Comparison of ENCODE assay signal across 7 cellular contexts in genomic region chr4:115370490-115370889, GRCh38.
"Had no signal": no experiment of that assay in that cellular context is flagged by ENCODE, and none has a peak within 500 bp of the region (broad histone marks: within the 10 kb centered on the region; RNA-seq: fewer than 3 reads in every experiment).

No MANE protein-coding gene starts in this region.

- H3K4me2 ChIP-seq: GM23338 had no signal

- H3K9me3 Mint-ChIP-seq: GM23338, H9 had no signal

- H3K4me3 ChIP-seq: GM23338 had no signal

- H2AFZ ChIP-seq: GM23338 had no signal

- ATAC-seq: GM23338, HepG2 had no signal

- DNase-seq: H9, HCEC 1CT, KBM-7 had no signal

- H3K27me3 Mint-ChIP-seq: IgD-negative memory B cell had no signal

- H3K27ac Mint-ChIP-seq: H9, IgD-negative memory B cell had no signal

- H3K4me3 Mint-ChIP-seq: GM23338, H9, IgD-negative memory B cell had no signal

- H3K27ac ChIP-seq: HL-60 had no signal

- H3K4me1 Mint-ChIP-seq: GM23338, H9, IgD-negative memory B cell had no signal

- H3K36me3 Mint-ChIP-seq: IgD-negative memory B cell had no signal
